ENCODE assay signal across 13 cellular contexts in the genomic region with DNA sequence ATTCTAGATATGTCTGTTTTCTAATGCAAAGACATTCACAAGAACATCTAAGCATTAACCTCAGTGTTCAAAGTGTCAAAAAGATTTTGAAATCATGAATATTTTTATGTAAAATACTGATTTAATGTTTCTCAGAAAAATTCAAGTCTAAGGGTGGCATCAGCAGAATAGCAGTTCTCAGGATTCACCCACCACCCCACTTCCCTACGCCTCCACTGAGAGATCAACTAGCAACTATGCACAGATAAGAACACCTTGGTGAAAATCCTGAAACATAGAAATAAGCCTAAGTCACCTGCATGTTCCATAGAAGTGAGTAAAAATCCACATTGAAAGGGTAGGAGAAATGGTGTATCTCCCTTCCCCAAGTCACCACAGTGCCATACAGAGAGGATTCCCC.
A peak's percentile ranks its signal among the peaks of the same experiment; 100 is the strongest.
DNase-seq lines count a peak whose midpoint lies in the region; ATAC-seq lines count a peak whose summit lies in the region.
"Had no signal": no experiment of that assay in that cellular context is flagged by ENCODE, and none has a peak within 500 bp of the region (broad histone marks: within the 10 kb centered on the region; RNA-seq: fewer than 3 reads in every experiment).

No MANE protein-coding gene starts in this region.

- no peaks in the 10 kb centered on the region for H3K9me3 Mint-ChIP-seq in activated naive CD4-positive, alpha-beta T cell treated with anti-CD3 and anti-CD28 coated beads, Interleukin-2, amount 50 U/mL, for 24 hours
- H3K9me3 Mint-ChIP-seq in activated naive CD4-positive, alpha-beta T cell treated with anti-CD3 and anti-CD28 coated beads, Interleukin-2, amount 10 ng/mL, durations not matched to agents 7 days and 5 days, result peaks cover 2% of the 10 kb centered on the region
- H3K9me3 Mint-ChIP-seq: CD4-positive, alpha-beta T cell; CD8-positive, alpha-beta T cell had no signal

- no peaks in the 10 kb centered on the region for H3K4me1 Mint-ChIP-seq in activated naive CD4-positive, alpha-beta T cell treated with anti-CD3 and anti-CD28 coated beads, Interleukin-2, amount 50 U/mL, for 24 hours
- no peaks in the 10 kb centered on the region for H3K4me1 Mint-ChIP-seq in activated naive CD4-positive, alpha-beta T cell treated with anti-CD3 and anti-CD28 coated beads, Interleukin-2, amount 10 ng/mL, durations not matched to agents 7 days and 5 days
- H3K4me1 Mint-ChIP-seq: B cell had no signal

- CTCF ChIA-PET in activated naive CD4-positive, alpha-beta T cell treated with anti-CD3 and anti-CD28 coated beads, Interleukin-2, amount 10 ng/mL, durations not matched to agents 7 days and 5 days (lab: Charles Lee), result no interaction called here

- peaks cover 6% of the 10 kb centered on the region for H3K27me3 Mint-ChIP-seq in activated naive CD4-positive, alpha-beta T cell treated with anti-CD3 and anti-CD28 coated beads, Interleukin-2, amount 50 U/mL, for 24 hours
- no peaks in the 10 kb centered on the region for H3K27me3 Mint-ChIP-seq in activated naive CD4-positive, alpha-beta T cell treated with anti-CD3 and anti-CD28 coated beads, Interleukin-2, amount 10 ng/mL, durations not matched to agents 7 days and 5 days
- H3K27me3 Mint-ChIP-seq: B cell had no signal

- H3K4me3 Mint-ChIP-seq in activated naive CD4-positive, alpha-beta T cell treated with anti-CD3 and anti-CD28 coated beads, Interleukin-2, amount 50 U/mL, for 24 hours, result no peak overlapping the region
- no peak overlapping the region for H3K4me3 Mint-ChIP-seq in activated naive CD4-positive, alpha-beta T cell treated with anti-CD3 and anti-CD28 coated beads, Interleukin-2, amount 10 ng/mL, durations not matched to agents 7 days and 5 days
- H3K4me3 Mint-ChIP-seq: B cell; CD4-positive, alpha-beta T cell; CD8-positive, alpha-beta T cell had no signal

- no peaks in the 10 kb centered on the region for H3K36me3 Mint-ChIP-seq in activated naive CD4-positive, alpha-beta T cell treated with anti-CD3 and anti-CD28 coated beads, Interleukin-2, amount 50 U/mL, for 24 hours
- H3K36me3 Mint-ChIP-seq in activated naive CD4-positive, alpha-beta T cell treated with anti-CD3 and anti-CD28 coated beads, Interleukin-2, amount 10 ng/mL, durations not matched to agents 7 days and 5 days, result no peaks in the 10 kb centered on the region
- H3K36me3 Mint-ChIP-seq: CD8-positive, alpha-beta T cell had no signal

- DNase-seq in activated naive CD4-positive, alpha-beta T cell treated with anti-CD3 and anti-CD28 coated beads, Interleukin-2, amount 10 ng/mL, durations not matched to agents 7 days and 5 days, result no peak
- DNase-seq in putamen (ENCODE audit: low spot score), result peak; percentile 41
- no peak for DNase-seq in GDM1 (lab: John Stamatoyannopoulos, UW)
- DNase-seq: AML-193; Caco-2; Calu3; CD4-positive, alpha-beta T cell; CD8-positive, alpha-beta T cell; DMS79 treated with DMSO at 0.1 percent for 48 hours had no signal

- peak overlapping the region; percentile 51 for H3K27ac Mint-ChIP-seq in activated naive CD4-positive, alpha-beta T cell treated with anti-CD3 and anti-CD28 coated beads, Interleukin-2, amount 50 U/mL, for 24 hours
- H3K27ac Mint-ChIP-seq in activated naive CD4-positive, alpha-beta T cell treated with anti-CD3 and anti-CD28 coated beads, Interleukin-2, amount 10 ng/mL, durations not matched to agents 7 days and 5 days, result no peak overlapping the region
- H3K27ac Mint-ChIP-seq: B cell; CD4-positive, alpha-beta T cell; CD8-positive, alpha-beta T cell had no signal

- ATAC-seq in HG03565 (IDR thresholded peaks at IDR 0.05; ENCODE audit: unreplicated experiment), result no peak
- ATAC-seq: CD8-positive, alpha-beta T cell; GM12878 had no signal
